19 cellular contexts compared by ENCODE assay signal in genomic region chrY:17881697-17882096, GRCh38. TPM values are rescaled to one million over a fixed set of nuclear protein-coding genes. Genes with fewer than 3 reads are reported as not detected.
"Had no signal": no experiment of that assay in that cellular context is flagged by ENCODE, and none has a peak within 500 bp of the region (broad histone marks: within the 10 kb centered on the region; RNA-seq: fewer than 3 reads in every experiment).

No MANE protein-coding gene starts in this region.

RNA-seq across cellular contexts. Expression of gene CDY2B, which starts 1.7 kb away (rescaled TPM):
- total RNA-seq: activated naive CD4-positive, alpha-beta T cell treated with anti-CD3 and anti-CD28 coated beads for 36 hours; activated naive CD4-positive, alpha-beta T cell treated with anti-CD3 and anti-CD28 coated beads, Interleukin-2, amount 50 U/mL, for 72 hours; activated naive CD8-positive, alpha-beta T cell treated with anti-CD3 and anti-CD28 coated beads for 36 hours; activated naive CD8-positive, alpha-beta T cell treated with anti-CD3 and anti-CD28 coated beads, Interleukin-2, amount 10 ng/mL, durations not matched to agents 7 days and 5 days; activated T-cell treated with anti-CD3 and anti-CD28 coated beads, Interleukin-2, amount 50 U/mL, for 4 hours; activated T-cell treated with anti-CD3 and anti-CD28 coated beads, Interleukin-2, amount 50 U/mL, for 72 hours; activated T-helper 1 cell treated with anti-CD3 and anti-CD28 coated beads, Interleukin-12 subunit alpha, Interleukin-12 subunit beta, Interleukin-2, Interleukin-4 antibody, amounts not matched to agents 30 ng/mL and 10 ng/mL and 1 ng/mL, durations not matched to agents 14 hours and 24 hours and 36 hours; activated T-helper 17 cell treated with anti-CD3 and anti-CD28 coated beads, Interleukin-2, amount 50 U/mL, for 72 hours; activated T-helper 2 cell treated with anti-CD3 and anti-CD28 coated beads, Interferon-gamma antibody, Interleukin-2, Interleukin-4, amounts not matched to agents 10 μg/mL and 5 μg/mL and 100 μg/mL, durations not matched to agents 14 hours and 24 hours and 36 hours; adrenal gland; aorta; ascending aorta; astrocyte; breast epithelium; bronchial epithelial cell; cardiac muscle cell; cardiac septum; cerebellum; chondrocyte had no signal
